ENCODE assay signal across 8 cellular contexts in the genomic region with DNA sequence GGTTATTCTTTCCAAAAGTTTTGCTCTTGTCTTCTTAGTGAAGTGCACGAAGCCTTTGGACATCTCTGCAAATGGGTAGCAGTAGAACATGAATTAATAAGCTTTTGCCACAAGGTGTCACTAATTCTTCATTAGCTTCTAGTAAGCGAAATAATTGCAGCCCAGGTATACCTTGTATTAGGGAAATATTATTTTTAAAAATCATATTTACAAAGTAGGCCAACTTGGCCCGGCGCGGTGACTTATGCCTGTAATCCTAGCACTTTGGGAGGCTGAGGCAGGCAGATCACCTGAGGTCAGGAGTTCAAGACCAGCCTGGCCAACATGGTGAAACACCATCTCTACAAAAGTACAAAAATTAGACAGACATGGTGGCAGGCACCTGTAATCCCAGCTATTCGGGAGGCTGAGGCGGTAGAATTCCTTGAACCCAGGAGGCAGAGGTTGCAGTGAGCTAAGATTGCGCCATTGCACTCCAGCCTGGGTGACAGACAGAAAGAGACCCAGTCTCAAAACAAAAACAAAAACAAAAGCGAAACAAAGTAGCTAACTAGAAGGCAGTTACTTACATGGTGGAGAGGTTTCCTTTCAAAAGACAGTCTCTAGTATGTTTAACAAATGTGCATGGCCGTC. TPM values are rescaled to one million over a fixed set of nuclear protein-coding genes. Genes with fewer than 3 reads are reported as not detected.
DNase-seq lines count a peak whose midpoint lies in the region; ATAC-seq, FAIRE-seq and TF ChIP-seq lines count a peak whose summit lies in the region.

No MANE protein-coding gene starts in this region.

- H2AFZ ChIP-seq in OCI-LY7 (ENCODE audit: low read length), result peak overlapping the region; percentile 35; the same call in 1 of the 2 replicates

- peak; percentile 89 for TF ChIP-seq CTCF in OCI-LY7 (conservative IDR thresholded peaks at IDR 0.05; ENCODE audit: low read length)
- peak; percentile 36 for TF ChIP-seq CTCF in colonic mucosa (IDR thresholded peaks at IDR 0.05)

- CTCF ChIA-PET in OCI-LY7 (lab: Charles Lee; ENCODE audit: unreplicated experiment), result interaction anchor here (0.9 to 2.9 kb wide), 6 partner anchors 8 to 127 kb away, joined by 3 to 35 read pairs (median 3); a partner anchor contains a TSS

- H3K27ac ChIP-seq in OCI-LY7 (ENCODE audit: low read depth, low read length, poor library complexity, severe bottlenecking) (peak overlapping the region; percentile 19), colonic mucosa (no peak overlapping the region)

- no peak for FAIRE-seq in frontal cortex (lab: Jason Lieb, UNC)

- H3K4me2 ChIP-seq in OCI-LY7 (ENCODE audit: low read length), result peak overlapping the region; percentile 54

- no peaks in the 10 kb centered on the region for H3K36me3 ChIP-seq in OCI-LY7 (ENCODE audit: insufficient read depth, low read length)
- H3K36me3 ChIP-seq in colonic mucosa, result no peaks in the 10 kb centered on the region

- H3K36me3 Mint-ChIP-seq in activated naive CD4-positive, alpha-beta T cell treated with anti-CD3 and anti-CD28 coated beads, Interleukin-2, amount 50 U/mL, for 72 hours, result no peaks in the 10 kb centered on the region
- H3K36me3 Mint-ChIP-seq in natural killer cell treated with Interleukin-12 subunit alpha and Interleukin-12 subunit beta and Interleukin-15 and Interleukin-18, amount 100 ng/mL, for 72 hours, result no peaks in the 10 kb centered on the region

- BruUV-seq in OCI-LY7 (replicated peaks; lab: Mats Ljungman, UMichigan), result no TSS peak

- H3K27me3 Mint-ChIP-seq in natural killer cell treated with Interleukin-12 subunit alpha and Interleukin-12 subunit beta and Interleukin-15 and Interleukin-18, amount 100 ng/mL, for 72 hours, result no peaks in the 10 kb centered on the region

- H3K79me2 ChIP-seq in OCI-LY7 (ENCODE audit: insufficient read depth, low read depth, low read length), result no peaks in the 10 kb centered on the region

- no peaks in the 10 kb centered on the region for H3K9me3 ChIP-seq in OCI-LY7 (ENCODE audit: low read length)
- no peaks in the 10 kb centered on the region for H3K9me3 ChIP-seq in colonic mucosa

- H3K4me3 ChIP-seq in OCI-LY7 (ENCODE audit: low read depth, low read length, poor library complexity, severe bottlenecking) (peak overlapping the region; percentile 14), colonic mucosa (no peak overlapping the region)

- no peaks in the 10 kb centered on the region for H4K20me1 ChIP-seq in OCI-LY7 (ENCODE audit: insufficient read depth, low read length)

- no peak overlapping the region for H3K9ac ChIP-seq in colonic mucosa (ENCODE audit: low read depth in 2 of 2, low read length in 2 of 2)

- DNase-seq in activated naive CD4-positive, alpha-beta T cell treated with anti-CD3 and anti-CD28 coated beads, Interleukin-2, amount 50 U/mL, for 72 hours (ENCODE audit: low spot score in 2 of 2), result no peak
- DNase-seq in activated naive CD4-positive, alpha-beta T cell treated with Interleukin-2 at 50 U/mL for 16 hours, result no peak
- DNase-seq in OCI-LY7 (ENCODE audit: low spot score), result peak; percentile 85
- DNase-seq in colonic mucosa, result no peak
- DNase-seq in natural killer cell treated with Interleukin-12 subunit alpha and Interleukin-12 subunit beta and Interleukin-15 and Interleukin-18, amount 100 ng/mL, for 72 hours (ENCODE audit: low spot score), result no peak
- DNase-seq in frontal cortex (ENCODE audit: low spot score in 2 of 2), result no peak
- no peak for DNase-seq in stimulated activated CD4-positive, alpha-beta T cell treated with anti-CD3 and anti-CD28 coated beads, Interleukin-12 subunit alpha, Interleukin-12 subunit beta, amount 100 ng/mL, for 4 hours

- peaks cover 27 to 37% of the 10 kb centered on the region in 2 donors for H3K4me1 Mint-ChIP-seq in natural killer cell treated with Interleukin-12 subunit alpha and Interleukin-12 subunit beta and Interleukin-15 and Interleukin-18, amount 100 ng/mL, for 72 hours (ENCODE audit: low read depth in 2 of 2)

- H3K27ac Mint-ChIP-seq in activated naive CD4-positive, alpha-beta T cell treated with anti-CD3 and anti-CD28 coated beads, Interleukin-2, amount 50 U/mL, for 72 hours, result no peak overlapping the region
- peak overlapping the region; percentile 40 to 48 for H3K27ac Mint-ChIP-seq in natural killer cell treated with Interleukin-12 subunit alpha and Interleukin-12 subunit beta and Interleukin-15 and Interleukin-18, amount 100 ng/mL, for 72 hours

- peak; percentile 28 to 66 for ATAC-seq in activated naive CD4-positive, alpha-beta T cell treated with anti-CD3 and anti-CD28 coated beads, Interleukin-2, amount 50 U/mL, for 72 hours
- ATAC-seq in HG02852 (IDR thresholded peaks at IDR 0.05; ENCODE audit: unreplicated experiment), result peak; percentile 56
- peak; percentile 85 to 91 for ATAC-seq in natural killer cell treated with Interleukin-12 subunit alpha and Interleukin-12 subunit beta and Interleukin-15 and Interleukin-18, amount 100 ng/mL, for 72 hours

- H3K4me3 Mint-ChIP-seq in natural killer cell treated with Interleukin-12 subunit alpha and Interleukin-12 subunit beta and Interleukin-15 and Interleukin-18, amount 100 ng/mL, for 72 hours, result peak overlapping the region; percentile 71

- intact Hi-C loops in OCI-LY7 (cut with micrococcal nuclease; ENCODE audit: unreplicated experiment) (loop anchor here (1.0 kb wide), 4 partner anchors 31 to 143 kb away; no protein-coding TSS in a partner anchor), colonic mucosa (cut with DNase I) (loop anchor here (2.0 kb wide), 1 partner anchor 126 kb away; no protein-coding TSS in a partner anchor)

- no peaks in the 10 kb centered on the region for H3K27me3 ChIP-seq in colonic mucosa

- peaks cover 48% of the 10 kb centered on the region for H3K4me1 ChIP-seq in OCI-LY7 (ENCODE audit: insufficient read depth, low read length, poor library complexity, severe bottlenecking)
- no peaks in the 10 kb centered on the region for H3K4me1 ChIP-seq in colonic mucosa

- POLR2A ChIA-PET in OCI-LY7 (lab: Charles Lee), result interaction anchor here (0.7 to 8.0 kb wide), 15 partner anchors 9 to 336 kb away, joined by 3 to 56 read pairs (median 4); a partner anchor contains a TSS

- H3K9me3 Mint-ChIP-seq in activated naive CD4-positive, alpha-beta T cell treated with anti-CD3 and anti-CD28 coated beads, Interleukin-2, amount 50 U/mL, for 72 hours, result no peaks in the 10 kb centered on the region
- H3K9me3 Mint-ChIP-seq in natural killer cell treated with Interleukin-12 subunit alpha and Interleukin-12 subunit beta and Interleukin-15 and Interleukin-18, amount 100 ng/mL, for 72 hours, result no peaks in the 10 kb centered on the region

- H3K9me2 ChIP-seq in OCI-LY7 (ENCODE audit: insufficient read depth, low read length), result no peaks in the 10 kb centered on the region

RNA-seq across cellular contexts. Expression of a gene that starts 8.8 kb away (rescaled TPM):
- total RNA-seq in activated naive CD4-positive, alpha-beta T cell treated with anti-CD3 and anti-CD28 coated beads, Interleukin-2, amount 50 U/mL, for 72 hours, result 1 to 10 TPM; 2.0 to 7.1 TPM
- 2.7 TPM in 2 replicates for total RNA-seq in OCI-LY7 (2014; rRNA removed; shearing (Covaris generic))
- total RNA-seq in OCI-LY7 (2022) (6.5 and 6.6 TPM in 2 replicates), colonic mucosa (10 to 100 TPM; 17.5 to 19.8 TPM), frontal cortex (6.9 TPM)
- total RNA-seq in natural killer cell treated with Interleukin-12 subunit alpha and Interleukin-12 subunit beta and Interleukin-15 and Interleukin-18, amount 100 ng/mL, for 72 hours, result 1 to 10 TPM; 1.9 to 2.4 TPM

RNA-seq across cellular contexts. Expression of a gene that starts 36.0 kb away (rescaled TPM):
- 10 to 100 TPM; 29.9 to 65.0 TPM for total RNA-seq in activated naive CD4-positive, alpha-beta T cell treated with anti-CD3 and anti-CD28 coated beads, Interleukin-2, amount 50 U/mL, for 72 hours
- total RNA-seq in OCI-LY7 (2014; rRNA removed; shearing (Covaris generic)), result 25.4 and 30.7 TPM in 2 replicates
- total RNA-seq in OCI-LY7 (2022) (22.7 and 23.6 TPM in 2 replicates), colonic mucosa (1 to 10 TPM; 1.1 to 2.3 TPM), frontal cortex (0.82 TPM)
- total RNA-seq in natural killer cell treated with Interleukin-12 subunit alpha and Interleukin-12 subunit beta and Interleukin-15 and Interleukin-18, amount 100 ng/mL, for 72 hours, result 10 to 100 TPM; 39.6 to 46.8 TPM

Comparison
In these comparisons a context has a peak if more than half of its experiments do, and no peak if none do; other contexts are left out.
1. H3K27ac Mint-ChIP-seq: peak in natural killer cell treated with Interleukin-12 subunit alpha and Interleukin-12 subunit beta and Interleukin-15 and Interleukin-18, amount 100 ng/mL, for 72 hours (2 of 2); none in activated naive CD4-positive, alpha-beta T cell treated with anti-CD3 and anti-CD28 coated beads, Interleukin-2, amount 50 U/mL, for 72 hours (0 of 2).
2. RNA of a gene that starts 36.0 kb away (total RNA-seq): 29.9 to 65.0 TPM in activated naive CD4-positive, alpha-beta T cell treated with anti-CD3 and anti-CD28 coated beads, Interleukin-2, amount 50 U/mL, for 72 hours, 39.6 to 46.8 TPM in natural killer cell treated with Interleukin-12 subunit alpha and Interleukin-12 subunit beta and Interleukin-15 and Interleukin-18, amount 100 ng/mL, for 72 hours and 22.7 to 30.7 TPM in OCI-LY7; 1.1 to 2.3 TPM in colonic mucosa and 0.82 TPM in frontal cortex (single experiment); every median in the first group is over 4 times any median in the second.
3. Peak in every context shown above with its lines, with median percentiles within 50 percentile points of each other: ATAC-seq.